In genomic region chr11:1913271-1914060, GRCh38 we compare ENCODE assay signal across 21 cellular contexts. TPM values are rescaled to one million over a fixed set of nuclear protein-coding genes. Genes with fewer than 3 reads are reported as not detected.
"Had no signal": no experiment of that assay in that cellular context is flagged by ENCODE, and none has a peak within 500 bp of the region (broad histone marks: within the 10 kb centered on the region; RNA-seq: fewer than 3 reads in every experiment).

No MANE protein-coding gene starts in this region.

- DNase-seq: activated CD4-positive, alpha-beta T cell treated with anti-CD3 and anti-CD28 coated beads for 48 hours; activated CD8-positive, alpha-beta T cell treated with anti-CD3 and anti-CD28 coated beads, Interleukin-2, amount 10 ng/mL, durations not matched to agents 7 days and 5 days; activated naive CD8-positive, alpha-beta T cell treated with anti-CD3 and anti-CD28 coated beads for 36 hours; colonic mucosa; immature natural killer cell; mammary epithelial cell; pancreas; stimulated activated CD4-positive, alpha-beta T cell treated with anti-CD3 and anti-CD28 coated beads, Interleukin-1b, Interleukin-23, amount 100 ng/mL, for 48 hours; stimulated activated naive CD8-positive, alpha-beta T cell treated with anti-CD3 and anti-CD28 coated beads, Interleukin-15, amount 100 ng/mL, for 72 hours; tibial artery had no signal

- H3K36me3 ChIP-seq: colonic mucosa, pancreas, tibial artery had no signal

- H3K9me3 ChIP-seq: colonic mucosa, pancreas, tibial artery had no signal

- H3K4me3 ChIP-seq: colonic mucosa, pancreas, tibial artery had no signal

- H3K27ac ChIP-seq: colonic mucosa, epithelial cell of prostate, pancreas, tibial artery had no signal

- FAIRE-seq: astrocyte, pancreas had no signal

- ATAC-seq: activated CD8-positive, alpha-beta T cell treated with anti-CD3 and anti-CD28 coated beads, Interleukin-2, amount 10 ng/mL, durations not matched to agents 7 days and 5 days; left lobe of liver; naive thymus-derived CD8-positive, alpha-beta T cell; pancreas; right cardiac atrium; stimulated activated naive CD8-positive, alpha-beta T cell treated with anti-CD3 and anti-CD28 coated beads, Interleukin-15, amount 100 ng/mL, for 72 hours had no signal

- H3K4me1 ChIP-seq: colonic mucosa, pancreas had no signal

- H3K27me3 ChIP-seq: colonic mucosa, pancreas had no signal

RNA-seq across cellular contexts. Expression of gene TNNT3, which starts 6.0 kb away (rescaled TPM):
- total RNA-seq: astrocyte, fibroblast of villous mesenchyme, kidney epithelial cell, left lobe of liver, mammary epithelial cell, pulmonary artery endothelial cell had no signal
- polyA plus RNA-seq: immature natural killer cell, mammary epithelial cell had no signal

RNA-seq across cellular contexts. Expression of gene PRR33, which starts 21.8 kb away (rescaled TPM):
- total RNA-seq: astrocyte; colonic mucosa; fibroblast of villous mesenchyme; kidney epithelial cell; left lobe of liver; mammary epithelial cell; mesothelial cell of epicardium; naive thymus-derived CD8-positive, alpha-beta T cell; pancreas; pulmonary artery endothelial cell; T-helper 2 cell treated with Interferon-gamma antibody and Interleukin-4, amounts not matched to agents 100 ng/mL and 5 ng/mL, for 36 hours; urinary bladder had no signal
- polyA plus RNA-seq: mammary epithelial cell, pancreas had no signal
